In the genomic region with DNA sequence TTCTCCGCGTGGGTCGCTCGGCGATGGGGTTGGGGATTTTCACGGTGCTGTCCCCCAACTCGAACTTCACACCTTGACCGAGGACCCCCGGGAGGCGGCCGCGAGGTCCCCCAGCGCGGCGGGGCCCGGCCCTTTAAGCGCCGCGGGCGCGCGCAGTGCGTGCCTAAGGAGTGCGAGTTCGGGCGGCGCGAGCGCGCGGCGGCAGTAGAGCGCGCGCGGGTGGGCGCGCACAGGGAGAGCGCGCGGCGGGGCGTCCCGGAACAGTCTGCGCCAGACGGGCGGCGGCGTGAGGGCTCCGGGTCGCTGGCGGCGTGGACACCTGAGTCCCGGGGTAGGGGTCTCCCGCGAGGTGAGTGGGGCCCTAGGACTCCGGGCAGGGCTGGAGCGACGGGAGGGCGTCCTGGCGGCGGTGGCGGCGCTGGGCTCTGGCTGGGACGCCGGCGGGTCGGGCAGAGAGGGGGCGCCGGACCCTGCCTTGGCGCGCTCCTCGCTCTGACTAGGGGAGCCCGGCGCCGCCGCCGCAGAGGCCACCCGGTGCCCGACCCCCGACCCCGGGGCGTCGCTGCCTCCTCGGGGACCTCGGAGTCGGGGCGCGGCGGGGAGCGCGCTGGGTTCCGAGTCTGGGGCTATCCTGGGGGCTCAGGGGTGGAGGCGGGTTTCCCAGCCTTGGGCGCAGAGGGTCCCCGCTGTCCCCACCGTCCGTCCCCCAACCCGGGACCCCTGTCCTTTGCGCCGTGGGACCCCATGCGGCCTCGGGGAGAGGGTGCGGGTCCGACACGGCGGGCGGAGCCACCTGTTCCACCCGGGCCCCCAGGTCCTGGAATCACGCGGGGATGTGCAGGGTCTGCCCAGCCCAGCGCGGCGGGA, we compare ENCODE assay signal across 1 cellular context.
TF ChIP-seq lines count a peak whose summit lies in the region.

TSS of gene PROSER2 (plus strand) at position 235 of the 867 bp plus-strand sequence. CDS start 28,722 bp downstream, outside the sequence.

TF ChIP-seq in GM23338, 12 proteins besides CTCF, POLR2A, EP300 and RAD21 (continued from another document):
- no peak for TF ChIP-seq JUNB (IDR thresholded peaks at IDR 0.05; ENCODE audit: unreplicated experiment)
